ENCODE assay signal across 1 cellular context in the genomic region with DNA sequence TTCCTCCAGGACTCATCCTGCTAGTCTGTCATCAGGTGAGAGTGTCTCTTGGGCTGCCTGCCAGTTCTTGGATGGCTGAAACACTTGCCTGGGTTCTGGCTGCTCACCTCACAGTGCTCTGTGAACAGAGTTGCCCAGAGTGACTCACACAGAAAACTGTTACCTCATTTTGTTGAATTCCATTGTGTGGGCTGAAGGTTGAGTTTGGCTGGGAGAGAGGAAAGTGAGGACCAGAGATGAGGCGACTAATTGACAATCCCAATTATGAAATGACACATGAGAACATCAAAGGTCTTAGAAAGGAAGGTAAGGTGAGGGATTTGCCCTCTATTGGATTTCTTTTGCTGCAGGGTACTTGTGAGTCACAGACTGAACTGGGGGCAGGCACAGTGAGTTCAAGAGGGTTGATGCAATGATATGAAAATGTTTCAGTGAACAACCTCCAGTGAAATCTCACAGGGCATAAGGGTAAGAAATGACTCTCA.
TF ChIP-seq lines count a peak whose summit lies in the region.

No MANE protein-coding gene starts in this region.

TF ChIP-seq in HEK293, 187 proteins besides CTCF, POLR2A, EP300 and RAD21 (continued from another document and continues in another):
- TF ChIP-seq, protein P1, sequence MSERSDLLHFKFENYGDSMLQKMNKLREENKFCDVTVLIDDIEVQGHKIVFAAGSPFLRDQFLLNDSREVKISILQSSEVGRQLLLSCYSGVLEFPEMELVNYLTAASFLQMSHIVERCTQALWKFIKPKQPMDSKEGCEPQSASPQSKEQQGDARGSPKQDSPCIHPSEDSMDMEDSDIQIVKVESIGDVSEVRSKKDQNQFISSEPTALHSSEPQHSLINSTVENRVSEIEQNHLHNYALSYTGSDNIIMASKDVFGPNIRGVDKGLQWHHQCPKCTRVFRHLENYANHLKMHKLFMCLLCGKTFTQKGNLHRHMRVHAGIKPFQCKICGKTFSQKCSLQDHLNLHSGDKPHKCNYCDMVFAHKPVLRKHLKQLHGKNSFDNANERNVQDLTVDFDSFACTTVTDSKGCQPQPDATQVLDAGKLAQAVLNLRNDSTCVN (tag by site-specific recombination; optimal IDR thresholded peaks at IDR 0.05): no peak
- TF ChIP-seq KLF10 (tag by site-specific recombination; IDR thresholded peaks at IDR 0.05): no peak
- TF ChIP-seq ZNF660 (tag by site-specific recombination; IDR thresholded peaks at IDR 0.05): no peak; the same call in 1 of the 2 replicates
- TF ChIP-seq ZSCAN23 (tag by site-specific recombination; IDR thresholded peaks at IDR 0.05): no peak
- peak; percentile 48; the same call in 1 of the 2 replicates for TF ChIP-seq SCRT2 (tag by site-specific recombination; IDR thresholded peaks at IDR 0.05)
- no peak for TF ChIP-seq ZXDB (tag by site-specific recombination; IDR thresholded peaks at IDR 0.05)
- TF ChIP-seq ZSCAN16 (tag by site-specific recombination; IDR thresholded peaks at IDR 0.05): 0 out of 2 replicates have a peak, but pooled peaks have one; percentile 61
- TF ChIP-seq ZNF24 (tag by site-specific recombination; IDR thresholded peaks at IDR 0.05): peak; percentile 87
- TF ChIP-seq, protein P2, sequence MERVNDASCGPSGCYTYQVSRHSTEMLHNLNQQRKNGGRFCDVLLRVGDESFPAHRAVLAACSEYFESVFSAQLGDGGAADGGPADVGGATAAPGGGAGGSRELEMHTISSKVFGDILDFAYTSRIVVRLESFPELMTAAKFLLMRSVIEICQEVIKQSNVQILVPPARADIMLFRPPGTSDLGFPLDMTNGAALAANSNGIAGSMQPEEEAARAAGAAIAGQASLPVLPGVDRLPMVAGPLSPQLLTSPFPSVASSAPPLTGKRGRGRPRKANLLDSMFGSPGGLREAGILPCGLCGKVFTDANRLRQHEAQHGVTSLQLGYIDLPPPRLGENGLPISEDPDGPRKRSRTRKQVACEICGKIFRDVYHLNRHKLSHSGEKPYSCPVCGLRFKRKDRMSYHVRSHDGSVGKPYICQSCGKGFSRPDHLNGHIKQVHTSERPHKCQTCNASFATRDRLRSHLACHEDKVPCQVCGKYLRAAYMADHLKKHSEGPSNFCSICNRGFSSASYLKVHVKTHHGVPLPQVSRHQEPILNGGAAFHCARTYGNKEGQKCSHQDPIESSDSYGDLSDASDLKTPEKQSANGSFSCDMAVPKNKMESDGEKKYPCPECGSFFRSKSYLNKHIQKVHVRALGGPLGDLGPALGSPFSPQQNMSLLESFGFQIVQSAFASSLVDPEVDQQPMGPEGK (tag by site-specific recombination; IDR thresholded peaks at IDR 0.05): peak; percentile 73; the same call in 1 of the 2 replicates
- no peak for TF ChIP-seq BCL11B (tag by site-specific recombination; IDR thresholded peaks at IDR 0.05; ENCODE audit: low read depth)
- no peak for TF ChIP-seq ZNF211 (tag by site-specific recombination; IDR thresholded peaks at IDR 0.05; ENCODE audit: low read depth)
- peak; percentile 49 for TF ChIP-seq ZNF629 (tag by site-specific recombination; IDR thresholded peaks at IDR 0.05)
- TF ChIP-seq ZNF544 (tag by site-specific recombination; IDR thresholded peaks at IDR 0.05): no peak
- TF ChIP-seq GLI2 (tag by site-specific recombination; IDR thresholded peaks at IDR 0.05; ENCODE audit: borderline replicate concordance, low read depth): no peak
- TF ChIP-seq ZNF837 (tag by site-specific recombination; IDR thresholded peaks at IDR 0.05): no peak
- no peak for TF ChIP-seq ZFP37 (tag by site-specific recombination; IDR thresholded peaks at IDR 0.05)
- TF ChIP-seq, protein P3, sequence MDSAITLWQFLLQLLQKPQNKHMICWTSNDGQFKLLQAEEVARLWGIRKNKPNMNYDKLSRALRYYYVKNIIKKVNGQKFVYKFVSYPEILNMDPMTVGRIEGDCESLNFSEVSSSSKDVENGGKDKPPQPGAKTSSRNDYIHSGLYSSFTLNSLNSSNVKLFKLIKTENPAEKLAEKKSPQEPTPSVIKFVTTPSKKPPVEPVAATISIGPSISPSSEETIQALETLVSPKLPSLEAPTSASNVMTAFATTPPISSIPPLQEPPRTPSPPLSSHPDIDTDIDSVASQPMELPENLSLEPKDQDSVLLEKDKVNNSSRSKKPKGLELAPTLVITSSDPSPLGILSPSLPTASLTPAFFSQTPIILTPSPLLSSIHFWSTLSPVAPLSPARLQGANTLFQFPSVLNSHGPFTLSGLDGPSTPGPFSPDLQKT (IDR thresholded peaks at IDR 0.05; ENCODE audit: borderline replicate concordance, low read depth, low read length): no peak
- peak; percentile 93 for TF ChIP-seq ZNF335 (tag by site-specific recombination; conservative IDR thresholded peaks at IDR 0.05)
- TF ChIP-seq ZFP3 (tag by site-specific recombination; IDR thresholded peaks at IDR 0.05; ENCODE audit: low read depth): no peak
- TF ChIP-seq ZNF214 (tag by site-specific recombination; IDR thresholded peaks at IDR 0.05; ENCODE audit: borderline replicate concordance): no peak
- peak; percentile 84; the same call in 1 of the 2 replicates for TF ChIP-seq ZEB2 (tag by site-specific recombination; IDR thresholded peaks at IDR 0.05)
- TF ChIP-seq ZNF624 (tag by site-specific recombination; IDR thresholded peaks at IDR 0.05): no peak
- TF ChIP-seq ZNF175 (tag by site-specific recombination; IDR thresholded peaks at IDR 0.05): no peak
- TF ChIP-seq, protein P4, sequence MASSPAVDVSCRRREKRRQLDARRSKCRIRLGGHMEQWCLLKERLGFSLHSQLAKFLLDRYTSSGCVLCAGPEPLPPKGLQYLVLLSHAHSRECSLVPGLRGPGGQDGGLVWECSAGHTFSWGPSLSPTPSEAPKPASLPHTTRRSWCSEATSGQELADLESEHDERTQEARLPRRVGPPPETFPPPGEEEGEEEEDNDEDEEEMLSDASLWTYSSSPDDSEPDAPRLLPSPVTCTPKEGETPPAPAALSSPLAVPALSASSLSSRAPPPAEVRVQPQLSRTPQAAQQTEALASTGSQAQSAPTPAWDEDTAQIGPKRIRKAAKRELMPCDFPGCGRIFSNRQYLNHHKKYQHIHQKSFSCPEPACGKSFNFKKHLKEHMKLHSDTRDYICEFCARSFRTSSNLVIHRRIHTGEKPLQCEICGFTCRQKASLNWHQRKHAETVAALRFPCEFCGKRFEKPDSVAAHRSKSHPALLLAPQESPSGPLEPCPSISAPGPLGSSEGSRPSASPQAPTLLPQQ (tag by site-specific recombination; IDR thresholded peaks at IDR 0.05): peak; percentile 81
- TF ChIP-seq ZNF354C (tag by site-specific recombination; IDR thresholded peaks at IDR 0.05; ENCODE audit: borderline replicate concordance, low read depth): no peak
- TF ChIP-seq, protein P5, sequence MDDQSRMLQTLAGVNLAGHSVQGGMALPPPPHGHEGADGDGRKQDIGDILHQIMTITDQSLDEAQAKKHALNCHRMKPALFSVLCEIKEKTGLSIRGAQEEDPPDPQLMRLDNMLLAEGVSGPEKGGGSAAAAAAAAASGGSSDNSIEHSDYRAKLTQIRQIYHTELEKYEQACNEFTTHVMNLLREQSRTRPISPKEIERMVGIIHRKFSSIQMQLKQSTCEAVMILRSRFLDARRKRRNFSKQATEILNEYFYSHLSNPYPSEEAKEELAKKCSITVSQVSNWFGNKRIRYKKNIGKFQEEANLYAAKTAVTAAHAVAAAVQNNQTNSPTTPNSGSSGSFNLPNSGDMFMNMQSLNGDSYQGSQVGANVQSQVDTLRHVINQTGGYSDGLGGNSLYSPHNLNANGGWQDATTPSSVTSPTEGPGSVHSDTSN (CRISPR knock-in tag; IDR thresholded peaks at IDR 0.05): no peak
- no peak for TF ChIP-seq ZNF341 (tag by site-specific recombination; IDR thresholded peaks at IDR 0.05; ENCODE audit: low read depth)
- TF ChIP-seq FEZF1 (tag by site-specific recombination; IDR thresholded peaks at IDR 0.05): peak; percentile 55
- TF ChIP-seq KLF16 (tag by site-specific recombination; IDR thresholded peaks at IDR 0.05): no peak
- TF ChIP-seq GLIS2 (tag by site-specific recombination; IDR thresholded peaks at IDR 0.05): no peak
- TF ChIP-seq, protein P6, sequence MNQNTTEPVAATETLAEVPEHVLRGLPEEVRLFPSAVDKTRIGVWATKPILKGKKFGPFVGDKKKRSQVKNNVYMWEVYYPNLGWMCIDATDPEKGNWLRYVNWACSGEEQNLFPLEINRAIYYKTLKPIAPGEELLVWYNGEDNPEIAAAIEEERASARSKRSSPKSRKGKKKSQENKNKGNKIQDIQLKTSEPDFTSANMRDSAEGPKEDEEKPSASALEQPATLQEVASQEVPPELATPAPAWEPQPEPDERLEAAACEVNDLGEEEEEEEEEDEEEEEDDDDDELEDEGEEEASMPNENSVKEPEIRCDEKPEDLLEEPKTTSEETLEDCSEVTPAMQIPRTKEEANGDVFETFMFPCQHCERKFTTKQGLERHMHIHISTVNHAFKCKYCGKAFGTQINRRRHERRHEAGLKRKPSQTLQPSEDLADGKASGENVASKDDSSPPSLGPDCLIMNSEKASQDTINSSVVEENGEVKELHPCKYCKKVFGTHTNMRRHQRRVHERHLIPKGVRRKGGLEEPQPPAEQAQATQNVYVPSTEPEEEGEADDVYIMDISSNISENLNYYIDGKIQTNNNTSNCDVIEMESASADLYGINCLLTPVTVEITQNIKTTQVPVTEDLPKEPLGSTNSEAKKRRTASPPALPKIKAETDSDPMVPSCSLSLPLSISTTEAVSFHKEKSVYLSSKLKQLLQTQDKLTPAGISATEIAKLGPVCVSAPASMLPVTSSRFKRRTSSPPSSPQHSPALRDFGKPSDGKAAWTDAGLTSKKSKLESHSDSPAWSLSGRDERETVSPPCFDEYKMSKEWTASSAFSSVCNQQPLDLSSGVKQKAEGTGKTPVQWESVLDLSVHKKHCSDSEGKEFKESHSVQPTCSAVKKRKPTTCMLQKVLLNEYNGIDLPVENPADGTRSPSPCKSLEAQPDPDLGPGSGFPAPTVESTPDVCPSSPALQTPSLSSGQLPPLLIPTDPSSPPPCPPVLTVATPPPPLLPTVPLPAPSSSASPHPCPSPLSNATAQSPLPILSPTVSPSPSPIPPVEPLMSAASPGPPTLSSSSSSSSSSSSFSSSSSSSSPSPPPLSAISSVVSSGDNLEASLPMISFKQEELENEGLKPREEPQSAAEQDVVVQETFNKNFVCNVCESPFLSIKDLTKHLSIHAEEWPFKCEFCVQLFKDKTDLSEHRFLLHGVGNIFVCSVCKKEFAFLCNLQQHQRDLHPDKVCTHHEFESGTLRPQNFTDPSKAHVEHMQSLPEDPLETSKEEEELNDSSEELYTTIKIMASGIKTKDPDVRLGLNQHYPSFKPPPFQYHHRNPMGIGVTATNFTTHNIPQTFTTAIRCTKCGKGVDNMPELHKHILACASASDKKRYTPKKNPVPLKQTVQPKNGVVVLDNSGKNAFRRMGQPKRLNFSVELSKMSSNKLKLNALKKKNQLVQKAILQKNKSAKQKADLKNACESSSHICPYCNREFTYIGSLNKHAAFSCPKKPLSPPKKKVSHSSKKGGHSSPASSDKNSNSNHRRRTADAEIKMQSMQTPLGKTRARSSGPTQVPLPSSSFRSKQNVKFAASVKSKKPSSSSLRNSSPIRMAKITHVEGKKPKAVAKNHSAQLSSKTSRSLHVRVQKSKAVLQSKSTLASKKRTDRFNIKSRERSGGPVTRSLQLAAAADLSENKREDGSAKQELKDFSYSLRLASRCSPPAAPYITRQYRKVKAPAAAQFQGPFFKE (tag by site-specific recombination; IDR thresholded peaks at IDR 0.05; ENCODE audit: borderline replicate concordance): no peak
- no peak for TF ChIP-seq ZNF426 (tag by site-specific recombination; IDR thresholded peaks at IDR 0.05)
- no peak for TF ChIP-seq ZNF777 (tag by site-specific recombination; IDR thresholded peaks at IDR 0.05; ENCODE audit: borderline replicate concordance)
- TF ChIP-seq ZBTB20 (tag by site-specific recombination; IDR thresholded peaks at IDR 0.05): peak; percentile 52
- no peak for TF ChIP-seq ZNF791 (tag by site-specific recombination; IDR thresholded peaks at IDR 0.05)
- TF ChIP-seq OSR2 (tag by site-specific recombination; IDR thresholded peaks at IDR 0.05): no peak
- no peak for TF ChIP-seq HOXC10 (CRISPR knock-in tag; IDR thresholded peaks at IDR 0.05)
- TF ChIP-seq RBAK (tag by site-specific recombination; IDR thresholded peaks at IDR 0.05): no peak
- TF ChIP-seq SP2 (tag by site-specific recombination; IDR thresholded peaks at IDR 0.05): no peak
- TF ChIP-seq YY2 (tag by site-specific recombination; IDR thresholded peaks at IDR 0.05): no peak
- no peak for TF ChIP-seq KLF9 (tag by site-specific recombination; IDR thresholded peaks at IDR 0.05; ENCODE audit: low read depth)
- TF ChIP-seq, protein P7, sequence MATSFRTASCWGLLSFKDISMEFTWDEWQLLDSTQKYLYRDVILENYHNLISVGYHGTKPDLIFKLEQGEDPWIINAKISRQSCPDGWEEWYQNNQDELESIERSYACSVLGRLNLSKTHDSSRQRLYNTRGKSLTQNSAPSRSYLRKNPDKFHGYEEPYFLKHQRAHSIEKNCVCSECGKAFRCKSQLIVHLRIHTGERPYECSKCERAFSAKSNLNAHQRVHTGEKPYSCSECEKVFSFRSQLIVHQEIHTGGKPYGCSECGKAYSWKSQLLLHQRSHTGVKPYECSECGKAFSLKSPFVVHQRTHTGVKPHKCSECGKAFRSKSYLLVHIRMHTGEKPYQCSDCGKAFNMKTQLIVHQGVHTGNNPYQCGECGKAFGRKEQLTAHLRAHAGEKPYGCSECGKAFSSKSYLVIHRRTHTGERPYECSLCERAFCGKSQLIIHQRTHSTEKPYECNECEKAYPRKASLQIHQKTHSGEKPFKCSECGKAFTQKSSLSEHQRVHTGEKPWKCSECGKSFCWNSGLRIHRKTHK (tag by site-specific recombination; IDR thresholded peaks at IDR 0.05): no peak
- no peak for TF ChIP-seq ZNF530 (tag by site-specific recombination; IDR thresholded peaks at IDR 0.05; ENCODE audit: low read depth)
- TF ChIP-seq, protein P8, sequence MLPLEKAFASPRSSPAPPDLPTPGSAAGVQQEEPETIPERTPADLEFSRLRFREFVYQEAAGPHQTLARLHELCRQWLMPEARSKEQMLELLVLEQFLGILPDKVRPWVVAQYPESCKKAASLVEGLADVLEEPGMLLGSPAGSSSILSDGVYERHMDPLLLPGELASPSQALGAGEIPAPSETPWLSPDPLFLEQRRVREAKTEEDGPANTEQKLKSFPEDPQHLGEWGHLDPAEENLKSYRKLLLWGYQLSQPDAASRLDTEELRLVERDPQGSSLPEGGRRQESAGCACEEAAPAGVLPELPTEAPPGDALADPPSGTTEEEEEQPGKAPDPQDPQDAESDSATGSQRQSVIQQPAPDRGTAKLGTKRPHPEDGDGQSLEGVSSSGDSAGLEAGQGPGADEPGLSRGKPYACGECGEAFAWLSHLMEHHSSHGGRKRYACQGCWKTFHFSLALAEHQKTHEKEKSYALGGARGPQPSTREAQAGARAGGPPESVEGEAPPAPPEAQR (tag by site-specific recombination; IDR thresholded peaks at IDR 0.05): no peak
- TF ChIP-seq ZNF560 (tag by site-specific recombination; IDR thresholded peaks at IDR 0.05; ENCODE audit: borderline replicate concordance): no peak
- no peak for TF ChIP-seq WT1 (tag by site-specific recombination; IDR thresholded peaks at IDR 0.05)
- no peak for TF ChIP-seq ZNF561 (tag by site-specific recombination; IDR thresholded peaks at IDR 0.05; ENCODE audit: borderline replicate concordance)
- no peak for TF ChIP-seq ZNF473 (tag by site-specific recombination; IDR thresholded peaks at IDR 0.05)
- TF ChIP-seq ZNF155 (tag by site-specific recombination; IDR thresholded peaks at IDR 0.05): no peak
- TF ChIP-seq ZNF324 (tag by site-specific recombination; IDR thresholded peaks at IDR 0.05): peak; percentile 57; the same call in 1 of the 2 replicates
- no peak for TF ChIP-seq ZNF174 (tag by site-specific recombination; IDR thresholded peaks at IDR 0.05)
- no peak for TF ChIP-seq IKZF3 (tag by site-specific recombination; IDR thresholded peaks at IDR 0.05)
- no peak for TF ChIP-seq ZNF843 (tag by site-specific recombination; IDR thresholded peaks at IDR 0.05)
- no peak; the same call in 1 of the 2 replicates for TF ChIP-seq ZNF184 (tag by site-specific recombination; IDR thresholded peaks at IDR 0.05)
- no peak for TF ChIP-seq ZNF600 (tag by site-specific recombination; IDR thresholded peaks at IDR 0.05)
